ENCODE assay signal across 11 cellular contexts in genomic region chr1:225448146-225448805, GRCh38. TPM values are rescaled to one million over a fixed set of nuclear protein-coding genes. Genes with fewer than 3 reads are reported as not detected.
DNase-seq lines count a peak whose midpoint lies in the region; ATAC-seq and TF ChIP-seq lines count a peak whose summit lies in the region.
"Had no signal": no experiment of that assay in that cellular context is flagged by ENCODE, and none has a peak within 500 bp of the region (broad histone marks: within the 10 kb centered on the region; RNA-seq: fewer than 3 reads in every experiment).

No MANE protein-coding gene starts in this region.

- CTCF ChIA-PET in Calu3 (lab: Charles Lee) = interaction anchor here (0.5 to 0.8 kb wide), 2 partner anchors 33 to 427 kb away, joined by 4 to 9 read pairs; no protein-coding TSS in a partner anchor

- H3K9me3 Mint-ChIP-seq in Calu3 (ENCODE audit: low read depth, unreplicated experiment) = no peaks in the 10 kb centered on the region

- H3K36me3 ChIP-seq in rectal smooth muscle tissue (ENCODE audit: control insufficient read depth, insufficient read depth, low read length) = no peaks in the 10 kb centered on the region

- BruUV-seq in Calu3 (replicated peaks; lab: Mats Ljungman, UMichigan) = no TSS peak

- ATAC-seq in HG02759 (IDR thresholded peaks at IDR 0.05; ENCODE audit: unreplicated experiment) (no peak), GM19395 (IDR thresholded peaks at IDR 0.05; ENCODE audit: unreplicated experiment) (no peak), GM18498 (IDR thresholded peaks at IDR 0.05; ENCODE audit: unreplicated experiment) (no peak)

- no peaks in the 10 kb centered on the region for H3K27me3 Mint-ChIP-seq in Calu3 (ENCODE audit: unreplicated experiment)

- DNase-seq in Calu3 = no peak
- DNase-seq in anterior cingulate cortex (lab: John Stamatoyannopoulos, UW) = peak in 30 of 58 donors; percentile 9 to 75 (median 40)
- no peak for DNase-seq in SIG-M5 treated with dmso at 0.1 percent for 504 hours (lab: John Stamatoyannopoulos, UW; ENCODE audit: unreplicated experiment)

- peak overlapping the region; percentile 86 for H3K27ac ChIP-seq in layer of hippocampus (ENCODE audit: low read depth, low read length)
- peak overlapping the region; percentile 99 for H3K27ac ChIP-seq in rectal smooth muscle tissue (ENCODE audit: low read depth, low read length)

- peaks cover 89% of the 10 kb centered on the region for H3K4me1 Mint-ChIP-seq in Calu3 (ENCODE audit: low read depth, unreplicated experiment)

- intact Hi-C loops in Calu3 (cut with micrococcal nuclease; ENCODE audit: unreplicated experiment) = no loop called here

- H3K4me3 ChIP-seq in rectal smooth muscle tissue (ENCODE audit: low read length) = peak overlapping the region; percentile 14
- H3K4me3 ChIP-seq: lung, skin epidermis had no signal

- no peak overlapping the region for H3K4me3 Mint-ChIP-seq in Calu3 (ENCODE audit: low read depth, unreplicated experiment)
- H3K4me3 Mint-ChIP-seq: CD14-positive monocyte had no signal

- peak overlapping the region; percentile 92 for H3K27ac Mint-ChIP-seq in Calu3 (ENCODE audit: unreplicated experiment)

- no peak for TF ChIP-seq CTCF in Calu3 (IDR thresholded peaks at IDR 0.05; ENCODE audit: unreplicated experiment)

- peaks cover 59% of the 10 kb centered on the region for H3K4me1 ChIP-seq in rectal smooth muscle tissue (ENCODE audit: control insufficient read depth, insufficient read depth, low read length)

- H3K27me3 ChIP-seq in layer of hippocampus (ENCODE audit: control insufficient read depth, insufficient read depth, low read length) = no peaks in the 10 kb centered on the region
- no peaks in the 10 kb centered on the region for H3K27me3 ChIP-seq in rectal smooth muscle tissue (ENCODE audit: control insufficient read depth, insufficient read depth, low read length)

- peak overlapping the region; percentile 41 for H3K9ac ChIP-seq in rectal smooth muscle tissue (ENCODE audit: low read length)

- H3K36me3 Mint-ChIP-seq in Calu3 (ENCODE audit: insufficient read depth, unreplicated experiment) = peaks cover 49% of the 10 kb centered on the region
- H3K36me3 Mint-ChIP-seq: CD14-positive monocyte had no signal

RNA-seq across cellular contexts. Expression of gene LBR, which starts 20.4 kb away (rescaled TPM):
- total RNA-seq in Calu3 (2022) = 172 and 183 TPM in 2 replicates

Comparison
In these comparisons a context has a peak if more than half of its experiments do, and no peak if none do; other contexts are left out.
1. DNase-seq: peak in anterior cingulate cortex (30 of 58); none in Calu3 (single experiment) and SIG-M5 treated with dmso at 0.1 percent for 504 hours (single experiment).